ENCODE assay signal across 10 cellular contexts in genomic region chr20:38270869-38271608, GRCh38. TPM values are rescaled to one million over a fixed set of nuclear protein-coding genes. Genes with fewer than 3 reads are reported as not detected.
DNase-seq lines count a peak whose midpoint lies in the region; ATAC-seq and FAIRE-seq lines count a peak whose summit lies in the region.
"Had no signal": no experiment of that assay in that cellular context is flagged by ENCODE, and none has a peak within 500 bp of the region (broad histone marks: within the 10 kb centered on the region; RNA-seq: fewer than 3 reads in every experiment).

No MANE protein-coding gene starts in this region.

- no peak for ATAC-seq in GM21515 (IDR thresholded peaks at IDR 0.05; ENCODE audit: unreplicated experiment)

- H3K9me3 ChIP-seq in small intestine (ENCODE audit: control insufficient read depth, low read depth), result no peaks in the 10 kb centered on the region

- no peaks in the 10 kb centered on the region for H3K4me1 ChIP-seq in small intestine (ENCODE audit: control insufficient read depth in 2 of 2, insufficient read depth in 1 of 2, low read depth in 1 of 2, low read length in 1 of 2)

- no peak overlapping the region for H3K4me3 ChIP-seq in small intestine (ENCODE audit: low read depth in 1 of 2, low read length in 2 of 2)
- H3K4me3 ChIP-seq: cardiac muscle cell had no signal

- DNase-seq in HCEC 1CT, result peak; percentile 94
- peak; percentile 69 for DNase-seq in amniotic stem cell (lab: John Stamatoyannopoulos, UW)
- DNase-seq in cardiac septum (ENCODE audit: low spot score), result peak; percentile 83
- DNase-seq in small intestine, result peak; percentile 8
- no peak for DNase-seq in cerebellum (ENCODE audit: low spot score)
- DNase-seq in NCI-H345 treated with DMSO at 0.1 percent for 48 hours (lab: John Stamatoyannopoulos, UW; ENCODE audit: unreplicated experiment), result no peak
- no peak for DNase-seq in activated naive CD4-positive, alpha-beta T cell treated with anti-CD3 and anti-CD28 coated beads, Interleukin-2, amount 50 U/mL, for 16 hours
- DNase-seq: NCI-H1417 treated with DMSO at 0.1 percent for 48 hours had no signal

- 44 to 56% (median 52%) methylated on average over 10 of the region's 10 CpGs for WGBS in small intestine, 3 donors

- FAIRE-seq in small intestine (lab: Jason Lieb, UNC), result no peak

- intact Hi-C loops in cardiac septum (cut with DNase I), result no loop called here

- H3K36me3 ChIP-seq in small intestine (ENCODE audit: control insufficient read depth in 2 of 2, insufficient read depth in 2 of 2, low read length in 2 of 2), result no peaks in the 10 kb centered on the region
- H3K36me3 ChIP-seq: cardiac muscle cell had no signal

- no peaks in the 10 kb centered on the region for H3K27me3 ChIP-seq in small intestine (ENCODE audit: control insufficient read depth in 2 of 2, insufficient read depth in 2 of 2, low read length in 2 of 2)
- H3K27me3 ChIP-seq: cardiac muscle cell had no signal

- H3K27ac ChIP-seq in small intestine (ENCODE audit: low read depth in 1 of 2, low read length in 1 of 2), result peak overlapping the region in 1 of 2 donors; percentile 82
- H3K27ac ChIP-seq: cardiac muscle cell had no signal

RNA-seq across cellular contexts. Expression of gene KIAA1755, which starts 10.5 kb away (rescaled TPM):
- 7.0 TPM for total RNA-seq in cardiac septum
- polyA plus RNA-seq in small intestine, result 1 to 10 TPM in 2 of 3 donors, under 1 TPM in 1; 0.45 to 1.7 (median 1.4) TPM
- total RNA-seq in cerebellum, result 5.6 TPM
- total RNA-seq: cardiac muscle cell had no signal
- polyA plus RNA-seq: cardiac muscle cell had no signal

RNA-seq across cellular contexts. Expression of gene BPI, which starts 32.9 kb away (rescaled TPM):
- 0.40 TPM for total RNA-seq in cardiac septum
- polyA plus RNA-seq in small intestine, result not detected
- total RNA-seq in cerebellum, result 0.27 TPM
- total RNA-seq: cardiac muscle cell had no signal
- polyA plus RNA-seq: cardiac muscle cell had no signal

Comparison
In these comparisons a context has a peak if more than half of its experiments do, and no peak if none do; other contexts are left out.
1. DNase-seq: peak in HCEC 1CT (single experiment), amniotic stem cell (single experiment), cardiac septum (single experiment) and small intestine (single experiment); none in cerebellum (single experiment), NCI-H345 treated with DMSO at 0.1 percent for 48 hours (single experiment) and activated naive CD4-positive, alpha-beta T cell treated with anti-CD3 and anti-CD28 coated beads, Interleukin-2, amount 50 U/mL, for 16 hours (single experiment).